Comparison of ENCODE assay signal across 8 cellular contexts in genomic region chr14:57112072-57112807, GRCh38.
A peak's percentile ranks its signal among the peaks of the same experiment; 100 is the strongest.
DNase-seq lines count a peak whose midpoint lies in the region; TF ChIP-seq lines count a peak whose summit lies in the region.
"Not testable (repeated sequence)": the region's sequence is repeated elsewhere in the genome, so short reads cannot be mapped to it uniquely, and the experiment has no call there.

No MANE protein-coding gene starts in this region.

- H2BK120ac ChIP-seq in mesenchymal stem cell (ENCODE audit: low read depth, low read length); neuronal stem cell (ENCODE audit: low read depth, low read length): not testable (repeated sequence)

- H2BK5ac ChIP-seq in mesenchymal stem cell (ENCODE audit: low read depth, low read length, poor library complexity, severe bottlenecking); neuronal stem cell (ENCODE audit: low read length): not testable (repeated sequence)

- not testable (repeated sequence) for H3K18ac ChIP-seq in mesenchymal stem cell (ENCODE audit: low read depth in 1 of 2, low read length in 2 of 2); neuronal stem cell (ENCODE audit: low read length)

- not testable (repeated sequence) for H3K79me1 ChIP-seq in mesenchymal stem cell (replicated peaks; ENCODE audit: low read length, poor library complexity, severe bottlenecking); neuronal stem cell (ENCODE audit: low read depth, low read length)

- not testable (repeated sequence) for H3K9ac ChIP-seq in mesenchymal stem cell (ENCODE audit: low read length); neuronal stem cell (ENCODE audit: low read depth, low read length, poor library complexity)

- not testable (repeated sequence) for H2BK12ac ChIP-seq in mesenchymal stem cell (ENCODE audit: low read length in 2 of 2); neuronal stem cell (ENCODE audit: low read length)

- not testable (repeated sequence) for H3K23ac ChIP-seq in mesenchymal stem cell (ENCODE audit: low read length in 2 of 2); neuronal stem cell (ENCODE audit: low read depth, low read length, poor library complexity)

- H3K9me3 Mint-ChIP-seq in IgD-negative memory B cell, result not testable (repeated sequence)

- not testable (repeated sequence) for H3K4me2 ChIP-seq in mesenchymal stem cell (ENCODE audit: low read length, poor library complexity, severe bottlenecking); neuronal stem cell (ENCODE audit: insufficient read depth, low read length, poor library complexity, severe bottlenecking)

- H3K36me3 Mint-ChIP-seq in IgD-negative memory B cell, result not testable (repeated sequence)

- H3K36me3 ChIP-seq in H7 (replicated peaks; ENCODE audit: control insufficient read depth, insufficient read depth, low read length); ectodermal cell (ENCODE audit: control insufficient read depth, insufficient read depth, low read length); cardiac muscle cell; mesenchymal stem cell (ENCODE audit: control insufficient read depth in 1 of 2, insufficient read depth in 2 of 2, low read depth in 1 of 2, low read length in 2 of 2); neuronal stem cell (replicated peaks in 1 of 2; ENCODE audit: control insufficient read depth in 2 of 2, insufficient read depth in 2 of 2, low read length in 2 of 2): not testable (repeated sequence)

- H3K27me3 Mint-ChIP-seq in IgD-negative memory B cell, result not testable (repeated sequence)

- H3K27ac Mint-ChIP-seq in IgD-negative memory B cell, result peak overlapping the region in 1 of 3 donors; percentile 71

- not testable (repeated sequence) for H3K4ac ChIP-seq in mesenchymal stem cell (ENCODE audit: low read depth in 1 of 2, low read length in 2 of 2); neuronal stem cell (ENCODE audit: low read length)

- in situ Hi-C loops in ACHN (cut with HindIII; ENCODE audit: low pct_ligation_motif_present, low pct_unique_long_range_greater_than_20kb, low sequenced_read_pairs), result not testable (repeated sequence)

- H2AFZ ChIP-seq in mesenchymal stem cell (ENCODE audit: low read depth, low read length), result not testable (repeated sequence)
- peak overlapping the region; percentile 29 for H2AFZ ChIP-seq in neuronal stem cell (ENCODE audit: low read length)

- not testable (repeated sequence) for H2AK5ac ChIP-seq in mesenchymal stem cell (ENCODE audit: low read length, severe bottlenecking); neuronal stem cell (ENCODE audit: low read depth, low read length)

- not testable (repeated sequence) for H2BK15ac ChIP-seq in mesenchymal stem cell (ENCODE audit: low read depth, poor library complexity, severe bottlenecking); neuronal stem cell (ENCODE audit: low read length)

- peak overlapping the region; percentile 33 for H3K4me3 ChIP-seq in H7 (ENCODE audit: insufficient read depth, low read depth, low read length)
- H3K4me3 ChIP-seq in ectodermal cell (ENCODE audit: insufficient read depth, low read depth, low read length), result peak overlapping the region; percentile 13
- peak overlapping the region; percentile 27 for H3K4me3 ChIP-seq in cardiac muscle cell
- peak overlapping the region in 1 of 2 experiments; percentile 44 for H3K4me3 ChIP-seq in mesenchymal stem cell (ENCODE audit: insufficient read depth in 1 of 2, low read depth in 1 of 2, low read length in 2 of 2)
- peak overlapping the region in 1 of 2 donors; percentile 33 for H3K4me3 ChIP-seq in neuronal stem cell (ENCODE audit: low read length in 2 of 2)

- peak; percentile 3 for DNase-seq in ACHN
- not testable (repeated sequence) for DNase-seq in H7; cardiac muscle cell (ENCODE audit: low read depth in 1 of 2, low spot score in 1 of 2); neuronal stem cell (ENCODE audit: low spot score)
- peak; percentile 13 for DNase-seq in mesenchymal stem cell

- not testable (repeated sequence) for H4K8ac ChIP-seq in mesenchymal stem cell (ENCODE audit: low read length); neuronal stem cell (ENCODE audit: low read depth, low read length)

- H3K27ac ChIP-seq in VCaP (peak overlapping the region; percentile 76), ectodermal cell (ENCODE audit: insufficient read depth, low read depth, low read length, poor library complexity, severe bottlenecking) (peak overlapping the region; percentile 69), cardiac muscle cell (peak overlapping the region; percentile 87)
- not testable (repeated sequence) for H3K27ac ChIP-seq in mesenchymal stem cell (ENCODE audit: low read length, poor library complexity, severe bottlenecking); neuronal stem cell (replicated peaks; ENCODE audit: low read length)

- H3K4me1 Mint-ChIP-seq in IgD-negative memory B cell, result not testable (repeated sequence)

- H3K9me3 ChIP-seq in ectodermal cell (ENCODE audit: control insufficient read depth, low read length); cardiac muscle cell (ENCODE audit: low read depth); mesenchymal stem cell (ENCODE audit: control insufficient read depth, low read length); neuronal stem cell (replicated peaks in 1 of 2; ENCODE audit: control insufficient read depth in 2 of 2, insufficient read depth in 1 of 2, low read depth in 1 of 2, low read length in 2 of 2): not testable (repeated sequence)

- not testable (repeated sequence) for H3K27me3 ChIP-seq in H7 (ENCODE audit: control insufficient read depth, insufficient read depth, low read length); ectodermal cell (ENCODE audit: control insufficient read depth, insufficient read depth, low read length, poor library complexity, severe bottlenecking); cardiac muscle cell; mesenchymal stem cell (ENCODE audit: control insufficient read depth in 1 of 2, insufficient read depth in 1 of 2, low read length in 2 of 2); neuronal stem cell (ENCODE audit: control insufficient read depth in 3 of 3, insufficient read depth in 3 of 3, low read depth in 1 of 3, low read length in 3 of 3)

- H3K14ac ChIP-seq in mesenchymal stem cell (ENCODE audit: low read length in 2 of 2); neuronal stem cell (ENCODE audit: low read length): not testable (repeated sequence)

- peak overlapping the region in 3 of 4 donors; percentile 17 to 62 (median 49) for H3K4me3 Mint-ChIP-seq in IgD-negative memory B cell

- H4K91ac ChIP-seq in mesenchymal stem cell (ENCODE audit: low read length); neuronal stem cell (ENCODE audit: low read depth, low read length, poor library complexity): not testable (repeated sequence)

- TF ChIP-seq CTCF in VCaP (conservative IDR thresholded peaks at IDR 0.05), result peak; percentile 27
- TF ChIP-seq CTCF in cardiac muscle cell (IDR thresholded peaks at IDR 0.05; ENCODE audit: low read depth, low read length), result not testable (repeated sequence)

- WGBS in ectodermal cell, 2 experiments, result 60 to 64% methylated on average over 30 to 31 of the region's 32 CpGs
- 20% methylated on average over 9 of the region's 32 CpGs for WGBS in mesenchymal stem cell
- no CpG with 5 or more reads among the region's 32 CpGs for WGBS in neuronal stem cell (ENCODE audit: extremely low coverage in 2 of 2, insufficient read length in 2 of 2, insufficient replicate concordance in 1 of 2), 2 donors

- H3K4me1 ChIP-seq in ectodermal cell (ENCODE audit: control insufficient read depth, insufficient read depth, low read length); cardiac muscle cell (ENCODE audit: low read depth); mesenchymal stem cell (ENCODE audit: control insufficient read depth, insufficient read depth, low read depth, low read length); neuronal stem cell (ENCODE audit: control insufficient read depth in 2 of 2, insufficient read depth in 1 of 2, low read depth in 1 of 2, low read length in 2 of 2): not testable (repeated sequence)
